8 cellular contexts compared by ENCODE assay signal in genomic region chr3:186806173-186807055, GRCh38. TPM values are rescaled to one million over a fixed set of nuclear protein-coding genes. Genes with fewer than 3 reads are reported as not detected.
DNase-seq lines count a peak whose midpoint lies in the region; ATAC-seq, FAIRE-seq and TF ChIP-seq lines count a peak whose summit lies in the region.

TSS of gene RFC4 (minus strand) at chr3:186806482. CDS start at chr3:186804713, 1,769 bp downstream.

- peak within 1 kb of the TSS; percentile 93 for H3K27ac ChIP-seq in VCaP
- H3K27ac ChIP-seq in breast epithelium, result peak within 1 kb of the TSS; percentile 93 to 95
- peak within 1 kb of the TSS; percentile 74 to 98 for H3K27ac ChIP-seq in small intestine (ENCODE audit: low read depth in 1 of 2, low read length in 1 of 2)

- FAIRE-seq in small intestine (lab: Jason Lieb, UNC), result no peak

- intact Hi-C loops in breast epithelium (cut with DNase I; ENCODE audit: low total_unique reads), result no loop called here

- H3K4me1 ChIP-seq in breast epithelium, result peaks cover 0 to 3% of the 10 kb centered on the region in 2 donors
- peaks cover 0 to 8% of the 10 kb centered on the region in 2 donors for H3K4me1 ChIP-seq in small intestine (ENCODE audit: control insufficient read depth in 2 of 2, insufficient read depth in 1 of 2, low read depth in 1 of 2, low read length in 1 of 2)

- TF ChIP-seq POLR2A in breast epithelium (IDR thresholded peaks at IDR 0.05), result peak; percentile 45

- peak within 1 kb of the TSS; percentile 63 to 83 (median 64) for H3K4me3 ChIP-seq in breast epithelium
- peak within 1 kb of the TSS; percentile 72 to 74 for H3K4me3 ChIP-seq in small intestine (ENCODE audit: low read depth in 1 of 2, low read length in 2 of 2)

- TF ChIP-seq CTCF in VCaP (conservative IDR thresholded peaks at IDR 0.05) (no peak), breast epithelium (IDR thresholded peaks at IDR 0.05) (no peak)

- no peaks in the 10 kb centered on the region for H3K36me3 ChIP-seq in breast epithelium
- no peaks in the 10 kb centered on the region for H3K36me3 ChIP-seq in small intestine (ENCODE audit: control insufficient read depth in 2 of 2, insufficient read depth in 2 of 2, low read length in 2 of 2)

- ATAC-seq in GM18867 (IDR thresholded peaks at IDR 0.05; ENCODE audit: unreplicated experiment) (peak; percentile 92), HG03066 (IDR thresholded peaks at IDR 0.05; ENCODE audit: low read depth, unreplicated experiment) (peak; percentile 95)

- DNase-seq in A172 (ENCODE audit: low spot score) (peak; percentile 73), NCI-H2171 (lab: John Stamatoyannopoulos, UW) (peak; percentile 78), breast epithelium (ENCODE audit: low spot score in 2 of 2) (peak; percentile 77 to 88), iPS-NIHi7 (ENCODE audit: extremely low spot score) (peak; percentile 82), small intestine (peak; percentile 83)

- no peaks in the 10 kb centered on the region for H3K27me3 ChIP-seq in breast epithelium
- H3K27me3 ChIP-seq in small intestine (ENCODE audit: control insufficient read depth in 2 of 2, insufficient read depth in 2 of 2, low read length in 2 of 2), result no peaks in the 10 kb centered on the region

- H3K9me3 ChIP-seq in breast epithelium (no peaks in the 10 kb centered on the region), small intestine (ENCODE audit: control insufficient read depth, low read depth) (no peaks in the 10 kb centered on the region)

- WGBS in small intestine, 3 donors, result 0% methylated on average over 64 to 65 of the region's 65 CpGs

RNA-seq across cellular contexts. Expression of gene RFC4, which starts in this region (rescaled TPM):
- total RNA-seq in A172 (2014; rRNA removed; shearing (Covaris generic)), result 141 and 172 TPM in 2 replicates
- total RNA-seq in breast epithelium, result 10 to 100 TPM in 2 of 3 donors, 1 to 10 TPM in 1; 8.5 to 14.5 (median 10.8) TPM
- polyA plus RNA-seq in small intestine, result 10 to 100 TPM in 1 of 3 donors, 1 to 10 TPM in 2; 9.2 to 31.8 (median 9.2) TPM

Comparison
In these comparisons a context has a peak if more than half of its experiments do, and no peak if none do; other contexts are left out.
1. Peak in every context shown above with its lines: DNase-seq, ATAC-seq, H3K4me3 ChIP-seq and H3K27ac ChIP-seq.